In genomic region chr1:26044971-26045711, GRCh38 we compare ENCODE assay signal across 2 cellular contexts.
TF ChIP-seq lines count a peak whose summit lies in the region.

No MANE protein-coding gene starts in this region.

TF ChIP-seq in SK-N-SH, 30 proteins besides CTCF, POLR2A, EP300 and RAD21 (continued from another document):
- TF ChIP-seq, protein P1, sequence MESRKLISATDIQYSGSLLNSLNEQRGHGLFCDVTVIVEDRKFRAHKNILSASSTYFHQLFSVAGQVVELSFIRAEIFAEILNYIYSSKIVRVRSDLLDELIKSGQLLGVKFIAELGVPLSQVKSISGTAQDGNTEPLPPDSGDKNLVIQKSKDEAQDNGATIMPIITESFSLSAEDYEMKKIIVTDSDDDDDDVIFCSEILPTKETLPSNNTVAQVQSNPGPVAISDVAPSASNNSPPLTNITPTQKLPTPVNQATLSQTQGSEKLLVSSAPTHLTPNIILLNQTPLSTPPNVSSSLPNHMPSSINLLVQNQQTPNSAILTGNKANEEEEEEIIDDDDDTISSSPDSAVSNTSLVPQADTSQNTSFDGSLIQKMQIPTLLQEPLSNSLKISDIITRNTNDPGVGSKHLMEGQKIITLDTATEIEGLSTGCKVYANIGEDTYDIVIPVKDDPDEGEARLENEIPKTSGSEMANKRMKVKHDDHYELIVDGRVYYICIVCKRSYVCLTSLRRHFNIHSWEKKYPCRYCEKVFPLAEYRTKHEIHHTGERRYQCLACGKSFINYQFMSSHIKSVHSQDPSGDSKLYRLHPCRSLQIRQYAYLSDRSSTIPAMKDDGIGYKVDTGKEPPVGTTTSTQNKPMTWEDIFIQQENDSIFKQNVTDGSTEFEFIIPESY (IDR thresholded peaks at IDR 0.05; ENCODE audit: borderline replicate concordance, low read depth) = no peak
- TF ChIP-seq RCOR1 (IDR thresholded peaks at IDR 0.05; ENCODE audit: low read length) (no peak), RFX5 (IDR thresholded peaks at IDR 0.05; ENCODE audit: low read length) (no peak), EZH2phosphoT487 (IDR thresholded peaks at IDR 0.05; ENCODE audit: borderline replicate concordance, low read depth) (no peak), NFIC (IDR thresholded peaks at IDR 0.05; ENCODE audit: borderline replicate concordance) (no peak), TEAD4 (IDR thresholded peaks at IDR 0.05; ENCODE audit: borderline replicate concordance, insufficient read depth) (no peak)
- TF ChIP-seq, protein P2, sequence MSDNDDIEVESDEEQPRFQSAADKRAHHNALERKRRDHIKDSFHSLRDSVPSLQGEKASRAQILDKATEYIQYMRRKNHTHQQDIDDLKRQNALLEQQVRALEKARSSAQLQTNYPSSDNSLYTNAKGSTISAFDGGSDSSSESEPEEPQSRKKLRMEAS (IDR thresholded peaks at IDR 0.05; ENCODE audit: low read depth) = no peak

TF ChIP-seq in SK-N-SH treated with all-trans-retinoic acid at 6 μM for 48 hours, 23 proteins besides CTCF, POLR2A, EP300 and RAD21 (continued from another document):
- TF ChIP-seq, protein P3, sequence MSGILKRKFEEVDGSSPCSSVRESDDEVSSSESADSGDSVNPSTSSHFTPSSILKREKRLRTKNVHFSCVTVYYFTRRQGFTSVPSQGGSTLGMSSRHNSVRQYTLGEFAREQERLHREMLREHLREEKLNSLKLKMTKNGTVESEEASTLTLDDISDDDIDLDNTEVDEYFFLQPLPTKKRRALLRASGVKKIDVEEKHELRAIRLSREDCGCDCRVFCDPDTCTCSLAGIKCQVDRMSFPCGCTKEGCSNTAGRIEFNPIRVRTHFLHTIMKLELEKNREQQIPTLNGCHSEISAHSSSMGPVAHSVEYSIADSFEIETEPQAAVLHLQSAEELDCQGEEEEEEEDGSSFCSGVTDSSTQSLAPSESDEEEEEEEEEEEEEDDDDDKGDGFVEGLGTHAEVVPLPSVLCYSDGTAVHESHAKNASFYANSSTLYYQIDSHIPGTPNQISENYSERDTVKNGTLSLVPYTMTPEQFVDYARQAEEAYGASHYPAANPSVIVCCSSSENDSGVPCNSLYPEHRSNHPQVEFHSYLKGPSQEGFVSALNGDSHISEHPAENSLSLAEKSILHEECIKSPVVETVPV (CRISPR knock-in tag; IDR thresholded peaks at IDR 0.05) = no peak
- TF ChIP-seq ZNF70 (CRISPR knock-in tag; IDR thresholded peaks at IDR 0.05) (no peak), ZNF8 (CRISPR knock-in tag; IDR thresholded peaks at IDR 0.05) (no peak), RARB (CRISPR knock-in tag; IDR thresholded peaks at IDR 0.05) (no peak), ZFP30 (CRISPR knock-in tag; IDR thresholded peaks at IDR 0.05) (no peak), CSDC2 (CRISPR knock-in tag; IDR thresholded peaks at IDR 0.05) (no peak), ESRRG (CRISPR knock-in tag; IDR thresholded peaks at IDR 0.05) (no peak), ISL1 (CRISPR knock-in tag; IDR thresholded peaks at IDR 0.05) (no peak), ZNF565 (CRISPR knock-in tag; conservative IDR thresholded peaks at IDR 0.05; ENCODE audit: low read depth) (no peak), ZC3H10 (CRISPR knock-in tag; IDR thresholded peaks at IDR 0.05) (no peak)
- TF ChIP-seq, protein P4, sequence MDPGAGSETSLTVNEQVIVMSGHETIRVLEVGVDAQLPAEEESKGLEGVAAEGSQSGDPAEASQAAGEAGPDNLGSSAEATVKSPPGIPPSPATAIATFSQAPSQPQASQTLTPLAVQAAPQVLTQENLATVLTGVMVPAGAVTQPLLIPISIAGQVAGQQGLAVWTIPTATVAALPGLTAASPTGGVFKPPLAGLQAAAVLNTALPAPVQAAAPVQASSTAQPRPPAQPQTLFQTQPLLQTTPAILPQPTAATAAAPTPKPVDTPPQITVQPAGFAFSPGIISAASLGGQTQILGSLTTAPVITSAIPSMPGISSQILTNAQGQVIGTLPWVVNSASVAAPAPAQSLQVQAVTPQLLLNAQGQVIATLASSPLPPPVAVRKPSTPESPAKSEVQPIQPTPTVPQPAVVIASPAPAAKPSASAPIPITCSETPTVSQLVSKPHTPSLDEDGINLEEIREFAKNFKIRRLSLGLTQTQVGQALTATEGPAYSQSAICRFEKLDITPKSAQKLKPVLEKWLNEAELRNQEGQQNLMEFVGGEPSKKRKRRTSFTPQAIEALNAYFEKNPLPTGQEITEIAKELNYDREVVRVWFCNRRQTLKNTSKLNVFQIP (CRISPR knock-in tag; IDR thresholded peaks at IDR 0.05; ENCODE audit: borderline replicate concordance, low read depth) = no peak
